ENCODE assay signal across 8 cellular contexts in genomic region chr3:14948609-14949038, GRCh38. TPM values are rescaled to one million over a fixed set of nuclear protein-coding genes. Genes with fewer than 3 reads are reported as not detected.
DNase-seq lines count a peak whose midpoint lies in the region; ATAC-seq and TF ChIP-seq lines count a peak whose summit lies in the region.

No MANE protein-coding gene starts in this region.

- no peaks in the 10 kb centered on the region for H3K9me3 ChIP-seq in tibial nerve

- peaks cover 0 to 22% (median 6%) of the 10 kb centered on the region in 3 donors for H3K36me3 ChIP-seq in tibial nerve

- peaks cover 71% of the 10 kb centered on the region for H3K36me3 Mint-ChIP-seq in activated T-cell treated with anti-CD3 and anti-CD28 coated beads, Interleukin-2, amount 50 U/mL, for 24 hours (ENCODE audit: low read depth)
- H3K36me3 Mint-ChIP-seq in activated naive CD8-positive, alpha-beta T cell, result peaks cover 10% of the 10 kb centered on the region

- no peak for TF ChIP-seq CTCF in tibial nerve (IDR thresholded peaks at IDR 0.05)

- H3K4me1 ChIP-seq in tibial nerve, result peaks cover 0 to 54% (median 29%) of the 10 kb centered on the region in 4 donors

- peak overlapping the region; percentile 84 for H3K27ac Mint-ChIP-seq in activated T-cell treated with anti-CD3 and anti-CD28 coated beads, Interleukin-2, amount 50 U/mL, for 24 hours
- peak overlapping the region; percentile 76 for H3K27ac Mint-ChIP-seq in activated naive CD8-positive, alpha-beta T cell

- H3K27ac ChIP-seq in layer of hippocampus (ENCODE audit: low read depth, low read length) (peak overlapping the region; percentile 100), tibial nerve (peak overlapping the region; percentile 95 to 99 (median 99))

- peak in 1 of 2 donors; percentile 35 for TF ChIP-seq POLR2A in tibial nerve (IDR thresholded peaks at IDR 0.05)

- peak overlapping the region; percentile 98 for H3K4me3 Mint-ChIP-seq in activated T-cell treated with anti-CD3 and anti-CD28 coated beads, Interleukin-2, amount 50 U/mL, for 24 hours
- H3K4me3 Mint-ChIP-seq in activated naive CD8-positive, alpha-beta T cell, result peak overlapping the region; percentile 99

- H3K9me3 Mint-ChIP-seq in activated T-cell treated with anti-CD3 and anti-CD28 coated beads, Interleukin-2, amount 50 U/mL, for 24 hours, result no peaks in the 10 kb centered on the region
- no peaks in the 10 kb centered on the region for H3K9me3 Mint-ChIP-seq in activated naive CD8-positive, alpha-beta T cell (ENCODE audit: low read depth)

- peak overlapping the region; percentile 54 to 97 (median 90) for H3K4me3 ChIP-seq in tibial nerve

- H3K27me3 ChIP-seq in layer of hippocampus (ENCODE audit: control insufficient read depth, insufficient read depth, low read length) (no peaks in the 10 kb centered on the region), tibial nerve (no peaks in the 10 kb centered on the region)

- no peak for TF ChIP-seq EP300 in tibial nerve (IDR thresholded peaks at IDR 0.05)

- peaks cover 59% of the 10 kb centered on the region for H3K4me1 Mint-ChIP-seq in activated T-cell treated with anti-CD3 and anti-CD28 coated beads, Interleukin-2, amount 50 U/mL, for 24 hours (ENCODE audit: low read depth)
- peaks cover 57% of the 10 kb centered on the region for H3K4me1 Mint-ChIP-seq in activated naive CD8-positive, alpha-beta T cell (ENCODE audit: low read depth)

- DNase-seq in activated T-cell treated with anti-CD3 and anti-CD28 coated beads, Interleukin-2, amount 50 U/mL, for 24 hours, result no peak
- DNase-seq in activated T-cell treated with anti-CD3 and anti-CD28 coated beads, Interleukin-2, amount 50 U/mL, for 48 hours, result no peak
- no peak for DNase-seq in tibial nerve (ENCODE audit: low spot score in 2 of 2)
- no peak for DNase-seq in UCSD-AML1 (lab: John Stamatoyannopoulos, UW; ENCODE audit: unreplicated experiment)

- H3K27me3 Mint-ChIP-seq in activated T-cell treated with anti-CD3 and anti-CD28 coated beads, Interleukin-2, amount 50 U/mL, for 24 hours, result no peaks in the 10 kb centered on the region
- no peaks in the 10 kb centered on the region for H3K27me3 Mint-ChIP-seq in activated naive CD8-positive, alpha-beta T cell

- WGBS in tibial nerve, 2 donors, result 1 to 3% methylated on average over 18 to 24 of the region's 26 CpGs

- ATAC-seq in HG02870 (IDR thresholded peaks at IDR 0.05; ENCODE audit: unreplicated experiment) (no peak), HG03175 (IDR thresholded peaks at IDR 0.05; ENCODE audit: unreplicated experiment) (no peak)

RNA-seq across cellular contexts. Expression of gene NR2C2, which starts 1.2 kb away (rescaled TPM):
- total RNA-seq in tibial nerve, result 10 to 100 TPM; 34.5 to 54.3 (median 44.4) TPM
